ENCODE assay signal across 1 cellular context in genomic region chr9:78280982-78281668, GRCh38.
TF ChIP-seq lines count a peak whose summit lies in the region.

No MANE protein-coding gene starts in this region.

TF ChIP-seq in SK-N-SH, 30 proteins besides CTCF, POLR2A, EP300 and RAD21:
- peak; percentile 26; the same call in 1 of the 2 replicates for TF ChIP-seq NFIC (IDR thresholded peaks at IDR 0.05; ENCODE audit: borderline replicate concordance)
- TF ChIP-seq PBX3 (IDR thresholded peaks at IDR 0.05) = peak; percentile 27; the same call in 1 of the 2 replicates
- no peak for TF ChIP-seq FOSL2 (IDR thresholded peaks at IDR 0.05; ENCODE audit: borderline replicate concordance, low read depth)
- no peak for TF ChIP-seq USF2 (IDR thresholded peaks at IDR 0.05; ENCODE audit: borderline replicate concordance, low read depth, low read length)
